ENCODE assay signal across 8 cellular contexts in genomic region chr10:16891375-16892313, GRCh38.
DNase-seq lines count a peak whose midpoint lies in the region; ATAC-seq and TF ChIP-seq lines count a peak whose summit lies in the region.

No MANE protein-coding gene starts in this region.

- H3K36me3 ChIP-seq in DND-41 (ENCODE audit: insufficient read depth, low read length) (no peaks in the 10 kb centered on the region), HUES64 (ENCODE audit: insufficient read depth, low read length) (no peaks in the 10 kb centered on the region), mesendoderm (ENCODE audit: control insufficient read depth, insufficient read depth, low read length) (no peaks in the 10 kb centered on the region)

- no peak overlapping the region for H4K8ac ChIP-seq in mesendoderm (ENCODE audit: low read depth, low read length)

- H3K79me2 ChIP-seq in DND-41 (ENCODE audit: insufficient read depth, low read length) (no peaks in the 10 kb centered on the region), mesendoderm (ENCODE audit: control insufficient read depth, insufficient read depth, low read length) (no peaks in the 10 kb centered on the region)

- TF ChIP-seq CTCF in DND-41 (IDR thresholded peaks at IDR 0.05; ENCODE audit: borderline replicate concordance, extremely low read depth, low read length, poor library complexity, severe bottlenecking) (peak; percentile 27), dorsolateral prefrontal cortex (IDR thresholded peaks at IDR 0.05 in 54 of 56, conservative IDR thresholded peaks at IDR 0.05 in 2 of 56; ENCODE audit: low read depth in 1 of 56, partially characterized antibody in 56 of 56) (peak in 42 of 56 donors; percentile 5 to 73 (median 40))

- H2BK120ac ChIP-seq in mesendoderm (ENCODE audit: low read depth, low read length): no peak overlapping the region

- no peak overlapping the region for H3K27ac ChIP-seq in DND-41 (ENCODE audit: low read length)
- peak overlapping the region; percentile 73 for H3K27ac ChIP-seq in HUES64 (ENCODE audit: low read depth, low read length)
- no peak overlapping the region for H3K27ac ChIP-seq in dorsolateral prefrontal cortex
- peak overlapping the region; percentile 71 for H3K27ac ChIP-seq in mesendoderm (ENCODE audit: low read depth, low read length)

- H3K9me3 ChIP-seq in DND-41 (ENCODE audit: insufficient read depth, low read length, severe bottlenecking) (no peaks in the 10 kb centered on the region), HUES64 (ENCODE audit: insufficient read depth, low read depth, low read length) (no peaks in the 10 kb centered on the region)

- no peak overlapping the region for H2AK5ac ChIP-seq in mesendoderm (ENCODE audit: low read length)

- 46% methylated on average over 12 of the region's 12 CpGs for WGBS in HUES64
- WGBS in mesendoderm (ENCODE audit: extremely low coverage, insufficient coverage, low lambda C conversion rate): no CpG with 5 or more reads among the region's 12 CpGs

- no peak overlapping the region for H4K5ac ChIP-seq in mesendoderm (ENCODE audit: low read length)

- H2BK15ac ChIP-seq in mesendoderm (replicated peaks; ENCODE audit: low read depth): no peak overlapping the region

- no peak overlapping the region for H3K4me2 ChIP-seq in DND-41 (ENCODE audit: insufficient read depth, low read length)
- H3K4me2 ChIP-seq in mesendoderm (ENCODE audit: low read length): no peak overlapping the region

- H3K9ac ChIP-seq in DND-41 (ENCODE audit: low read depth, low read length) (no peak overlapping the region), HUES64 (ENCODE audit: low read depth, low read length) (peak overlapping the region; percentile 76), mesendoderm (ENCODE audit: low read length) (peak overlapping the region; percentile 6)

- ATAC-seq in DND-41 (ENCODE audit: insufficient read depth, low read depth) (peak; percentile 66; the same call in 2 of the 3 replicates), GM21390 (IDR thresholded peaks at IDR 0.05; ENCODE audit: unreplicated experiment) (no peak)
- peak; percentile 82 to 87 for ATAC-seq in activated CD4-positive, CD25-positive, alpha-beta regulatory T cell treated with anti-CD3 and anti-CD28 coated beads, Interleukin-2, amount 50 U/mL, for 24 hours

- H3K4me3 ChIP-seq in DND-41 (ENCODE audit: low read depth in 1 of 2, low read length in 2 of 2) (no peak overlapping the region), HUES64 (ENCODE audit: low read length) (peak overlapping the region; percentile 14; the same call in 1 of the 2 replicates), dorsolateral prefrontal cortex (no peak overlapping the region), mesendoderm (ENCODE audit: low read length) (no peak overlapping the region)

- no peak overlapping the region for H2AFZ ChIP-seq in DND-41 (ENCODE audit: low read depth, low read length)

- H4K20me1 ChIP-seq in DND-41 (ENCODE audit: insufficient read depth, low read length): no peaks in the 10 kb centered on the region

- peak overlapping the region; percentile 65 for H3K56ac ChIP-seq in mesendoderm (ENCODE audit: low read length)

- H3K27me3 ChIP-seq in DND-41 (ENCODE audit: insufficient read depth, low read length, poor library complexity) (no peaks in the 10 kb centered on the region), HUES64 (ENCODE audit: insufficient read depth, low read length) (no peaks in the 10 kb centered on the region), dorsolateral prefrontal cortex (peaks cover 0 to 6% (median 0%) of the 10 kb centered on the region in 45 donors), mesendoderm (ENCODE audit: insufficient read depth, low read length, poor library complexity) (no peaks in the 10 kb centered on the region)

- H3K18ac ChIP-seq in mesendoderm (ENCODE audit: low read length): no peak overlapping the region

- H3K23ac ChIP-seq in mesendoderm (ENCODE audit: low read length): no peak overlapping the region

- intact Hi-C loops in dorsolateral prefrontal cortex (cut with DNase I): no loop called here

- H2BK5ac ChIP-seq in mesendoderm (ENCODE audit: low read length): peak overlapping the region; percentile 54

- no peaks in the 10 kb centered on the region for H3K79me1 ChIP-seq in mesendoderm (ENCODE audit: low read length)

- H3K4me1 ChIP-seq in DND-41 (ENCODE audit: insufficient read depth, low read length) (no peaks in the 10 kb centered on the region), HUES64 (ENCODE audit: insufficient read depth, low read length) (peaks cover 4% of the 10 kb centered on the region; the same call in 1 of the 2 replicates), mesendoderm (ENCODE audit: control insufficient read depth, low read depth, low read length) (no peaks in the 10 kb centered on the region)

- H3K4ac ChIP-seq in mesendoderm (ENCODE audit: low read depth, low read length): no peak overlapping the region

- DNase-seq in DND-41: peak; percentile 31
- DNase-seq in dorsolateral prefrontal cortex: peak in 3 of 10 donors; percentile 43 to 45 (median 45)
- DNase-seq in mesendoderm: peak; percentile 94
- DNase-seq in stimulated activated CD8-positive, alpha-beta memory T cell treated with anti-CD3 and anti-CD28 coated beads, Interleukin-4, amount 100 ng/mL, for 4 hours (ENCODE audit: low read depth in 2 of 2, low spot score in 1 of 2): peak; percentile 6 to 20
- no peak for DNase-seq in SKM-1 treated with dmso at 0.1 percent for 144 hours (lab: John Stamatoyannopoulos, UW; ENCODE audit: unreplicated experiment)

Comparison
In these comparisons a context has a peak if more than half of its experiments do, and no peak if none do; other contexts are left out.
1. H3K27ac ChIP-seq: peak in HUES64 (single experiment) and mesendoderm (single experiment); none in DND-41 (single experiment) and dorsolateral prefrontal cortex (0 of 59).